9 cellular contexts compared by ENCODE assay signal in genomic region chr15:25670025-25670554, GRCh38.
DNase-seq lines count a peak whose midpoint lies in the region; ATAC-seq and TF ChIP-seq lines count a peak whose summit lies in the region.
"Had no signal": no experiment of that assay in that cellular context is flagged by ENCODE, and none has a peak within 500 bp of the region (broad histone marks: within the 10 kb centered on the region; RNA-seq: fewer than 3 reads in every experiment).

No MANE protein-coding gene starts in this region.

- TF ChIP-seq CTCF in thoracic aorta (IDR thresholded peaks at IDR 0.05) (no peak), MM.1S (IDR thresholded peaks at IDR 0.05; ENCODE audit: low read length) (no peak), omental fat pad (IDR thresholded peaks at IDR 0.05) (no peak)

- H3K4me2 ChIP-seq in MM.1S (ENCODE audit: low read depth, low read length): no peak overlapping the region

- H3K4me3 ChIP-seq in thoracic aorta (peak overlapping the region; percentile 40), MM.1S (ENCODE audit: low read length) (no peak overlapping the region)

- H3K79me2 ChIP-seq in MM.1S (ENCODE audit: low read length): no peaks in the 10 kb centered on the region

- no peaks in the 10 kb centered on the region for H3K27me3 ChIP-seq in thoracic aorta (replicated peaks; ENCODE audit: insufficient read depth)
- H3K27me3 ChIP-seq in MM.1S (replicated peaks; ENCODE audit: insufficient read depth, low read length): no peaks in the 10 kb centered on the region

- H4K20me1 ChIP-seq in MM.1S (ENCODE audit: insufficient read depth, low read length): no peaks in the 10 kb centered on the region

- H3K9me3 ChIP-seq in thoracic aorta (no peaks in the 10 kb centered on the region), MM.1S (replicated peaks; ENCODE audit: insufficient read depth, low read length) (no peaks in the 10 kb centered on the region)

- ATAC-seq in thoracic aorta (ENCODE audit: insufficient number of reproducible peaks, low FRiP score, low read depth) (peak; percentile 80), HG02970 (IDR thresholded peaks at IDR 0.05; ENCODE audit: low FRiP score, unreplicated experiment) (no peak), omental fat pad (ENCODE audit: low FRiP score) (no peak)

- no peak overlapping the region for H3K9ac ChIP-seq in MM.1S (ENCODE audit: low read length)

- H3K27ac ChIP-seq in cingulate gyrus (ENCODE audit: low read depth, low read length) (peak overlapping the region; percentile 48), thoracic aorta (peak overlapping the region; percentile 94), MM.1S (ENCODE audit: low read length) (no peak overlapping the region)

- peak; percentile 5 for DNase-seq in DMS79 treated with DMSO at 0.1 percent for 48 hours (lab: John Stamatoyannopoulos, UW)
- DNase-seq in DMS79 (lab: John Stamatoyannopoulos, UW): no peak
- peak; percentile 39 for DNase-seq in kidney tubule cell (ENCODE audit: low spot score)
- DNase-seq in thoracic aorta (ENCODE audit: low spot score): no peak
- DNase-seq in MM.1S: no peak
- no peak for DNase-seq in omental fat pad (ENCODE audit: low spot score)
- DNase-seq: 8988T had no signal

- no peaks in the 10 kb centered on the region for H3F3A ChIP-seq in MM.1S (ENCODE audit: insufficient read depth, low read length)

- H3K4me1 ChIP-seq in thoracic aorta (ENCODE audit: control insufficient read depth in 1 of 2, low read depth in 2 of 2) (peaks cover 35 to 76% of the 10 kb centered on the region in 2 donors), MM.1S (ENCODE audit: low read length) (no peaks in the 10 kb centered on the region)

- H3K36me3 ChIP-seq in thoracic aorta (no peaks in the 10 kb centered on the region), MM.1S (replicated peaks; ENCODE audit: insufficient read depth, low read length) (no peaks in the 10 kb centered on the region)

- no peaks in the 10 kb centered on the region for H3K9me2 ChIP-seq in MM.1S (replicated peaks; ENCODE audit: insufficient read depth, low read length)

- no peak overlapping the region for H2AFZ ChIP-seq in MM.1S (ENCODE audit: low read length)

Comparison
In these comparisons a context has a peak if more than half of its experiments do, and no peak if none do; other contexts are left out.
1. DNase-seq: peak in DMS79 treated with DMSO at 0.1 percent for 48 hours (single experiment) and kidney tubule cell (single experiment); none in DMS79 (single experiment), thoracic aorta (single experiment), MM.1S (single experiment) and omental fat pad (single experiment).